8 cellular contexts compared by ENCODE assay signal in the genomic region with DNA sequence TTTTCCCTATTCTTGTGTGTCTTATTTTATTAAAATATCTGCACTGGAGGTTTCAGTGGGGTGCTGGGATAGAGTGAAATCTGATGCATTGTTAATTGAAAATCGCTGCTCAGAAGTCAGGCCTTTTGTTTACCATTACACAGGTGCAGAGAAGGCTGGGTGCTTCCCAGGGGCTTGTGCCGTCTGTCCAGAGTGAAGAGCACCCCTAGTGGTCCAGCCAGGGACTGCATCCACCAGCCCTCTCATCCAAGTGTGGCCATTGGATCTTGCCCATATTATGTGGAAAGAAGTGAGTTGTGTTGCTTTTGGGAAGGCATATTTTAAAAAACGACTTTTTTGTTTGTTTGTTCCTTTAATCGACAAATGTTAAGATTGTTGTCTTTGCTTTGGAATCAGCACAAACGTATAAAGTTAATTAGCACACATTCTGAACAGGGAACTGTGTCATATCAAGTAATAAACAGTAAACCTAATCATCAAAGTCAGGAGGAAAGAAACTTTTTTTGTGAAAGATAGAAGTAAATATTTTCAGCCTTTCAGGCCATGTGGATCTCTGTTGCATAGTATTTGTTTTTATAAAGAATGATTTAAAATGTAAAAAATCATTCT.
A peak's percentile ranks its signal among the peaks of the same experiment; 100 is the strongest.
DNase-seq lines count a peak whose midpoint lies in the region; ATAC-seq, FAIRE-seq and TF ChIP-seq lines count a peak whose summit lies in the region.

No MANE protein-coding gene starts in this region.

- no peak overlapping the region for H2AFZ ChIP-seq in SU-DHL-6 (ENCODE audit: low read depth, low read length, severe bottlenecking)

- H3K9me2 ChIP-seq in SU-DHL-6 (replicated peaks; ENCODE audit: insufficient read depth, low read length), result no peaks in the 10 kb centered on the region

- FAIRE-seq in HTR-8/SVneo (lab: Jason Lieb, UNC), result no peak
- no peak for FAIRE-seq in small intestine (lab: Jason Lieb, UNC)

- no peaks in the 10 kb centered on the region for H3K4me1 ChIP-seq in small intestine (ENCODE audit: control insufficient read depth in 2 of 2, insufficient read depth in 1 of 2, low read depth in 1 of 2, low read length in 1 of 2)

- no peak overlapping the region for H3K9ac ChIP-seq in SU-DHL-6 (ENCODE audit: low read length)

- peak; percentile 79 for DNase-seq in activated CD8-positive, alpha-beta memory T cell treated with anti-CD3 and anti-CD28 coated beads, Interleukin-2, amount 50 U/mL, for 48 hours
- no peak for DNase-seq in activated CD8-positive, alpha-beta memory T cell treated with anti-CD3 and anti-CD28 coated beads for 24 hours
- DNase-seq in HTR-8/SVneo (ENCODE audit: insufficient read length, low spot score) (peak; percentile 32), fibroblast of mammary gland (ENCODE audit: low read depth) (peak; percentile 10), small intestine (peak; percentile 41), NCI-H128 (lab: John Stamatoyannopoulos, UW; ENCODE audit: unreplicated experiment) (no peak)

- H4K20me1 ChIP-seq in SU-DHL-6 (ENCODE audit: low read depth, low read length), result no peaks in the 10 kb centered on the region

- H3K27ac ChIP-seq in SU-DHL-6 (ENCODE audit: low read depth, low read length) (no peak overlapping the region), small intestine (ENCODE audit: low read depth in 1 of 2, low read length in 1 of 2) (no peak overlapping the region)

- H3K4me3 ChIP-seq in SU-DHL-6 (ENCODE audit: insufficient read depth, low read length, poor library complexity, severe bottlenecking) (no peak overlapping the region), fibroblast of mammary gland (ENCODE audit: control insufficient read depth, low read depth, low read length) (no peak overlapping the region), small intestine (ENCODE audit: low read depth in 1 of 2, low read length in 2 of 2) (no peak overlapping the region)

- H3K27me3 ChIP-seq in SU-DHL-6 (ENCODE audit: low read length) (no peaks in the 10 kb centered on the region), small intestine (ENCODE audit: control insufficient read depth in 2 of 2, insufficient read depth in 2 of 2, low read length in 2 of 2) (no peaks in the 10 kb centered on the region)

- no peaks in the 10 kb centered on the region for H3K9me3 ChIP-seq in SU-DHL-6 (ENCODE audit: insufficient read depth, low read length)
- H3K9me3 ChIP-seq in small intestine (ENCODE audit: control insufficient read depth, low read depth), result no peaks in the 10 kb centered on the region

- TF ChIP-seq CTCF in SU-DHL-6 (IDR thresholded peaks at IDR 0.05; ENCODE audit: insufficient read depth, low read length, poor library complexity, severe bottlenecking) (peak; percentile 89), fibroblast of mammary gland (conservative IDR thresholded peaks at IDR 0.05; ENCODE audit: control insufficient read depth, insufficient read depth, low read depth, low read length) (peak; percentile 66)

- H3F3A ChIP-seq in SU-DHL-6 (ENCODE audit: insufficient read depth), result no peaks in the 10 kb centered on the region

- peak; percentile 95 for ATAC-seq in GM21529 (IDR thresholded peaks at IDR 0.05; ENCODE audit: unreplicated experiment)

- H3K36me3 ChIP-seq in SU-DHL-6 (ENCODE audit: low read length) (no peaks in the 10 kb centered on the region), small intestine (ENCODE audit: control insufficient read depth in 2 of 2, insufficient read depth in 2 of 2, low read length in 2 of 2) (no peaks in the 10 kb centered on the region)

- WGBS in small intestine, 3 donors, result 31 to 43% (median 33%) methylated on average over 5 of the region's 5 CpGs

- no peaks in the 10 kb centered on the region for H3K79me2 ChIP-seq in SU-DHL-6 (ENCODE audit: insufficient read depth, low read length)

- no peak overlapping the region for H3K4me2 ChIP-seq in SU-DHL-6 (ENCODE audit: low read depth, low read length, poor library complexity, severe bottlenecking)

Comparison
In these comparisons a context has a peak if more than half of its experiments do, and no peak if none do; other contexts are left out.
1. DNase-seq: peak in activated CD8-positive, alpha-beta memory T cell treated with anti-CD3 and anti-CD28 coated beads, Interleukin-2, amount 50 U/mL, for 48 hours (single experiment), HTR-8/SVneo (single experiment), fibroblast of mammary gland (single experiment) and small intestine (single experiment); none in activated CD8-positive, alpha-beta memory T cell treated with anti-CD3 and anti-CD28 coated beads for 24 hours (single experiment) and NCI-H128 (single experiment).